Comparison of ENCODE assay signal across 1 cellular context in genomic region chr12:110022980-110023633, GRCh38.
TF ChIP-seq lines count a peak whose summit lies in the region.

No MANE protein-coding gene starts in this region.

TF ChIP-seq in H1, 55 proteins besides CTCF, POLR2A, EP300 and RAD21:
- TF ChIP-seq BACH1 (IDR thresholded peaks at IDR 0.05; ENCODE audit: low read length) (peak; percentile 87), TEAD4 (IDR thresholded peaks at IDR 0.05; ENCODE audit: low read depth, low read length) (no peak), HDAC6 (IDR thresholded peaks at IDR 0.05; ENCODE audit: low read depth, low read length) (no peak), MAFK (IDR thresholded peaks at IDR 0.05; ENCODE audit: low read depth, low read length) (peak; percentile 56; the same call in 1 of the 2 replicates), GABPA (IDR thresholded peaks at IDR 0.05; ENCODE audit: borderline replicate concordance, insufficient read depth, low read length) (no peak)
